In genomic region chr2:214601852-214602251, GRCh38 we compare ENCODE assay signal across 28 cellular contexts.
"Had no signal": no experiment of that assay in that cellular context is flagged by ENCODE, and none has a peak within 500 bp of the region (broad histone marks: within the 10 kb centered on the region; RNA-seq: fewer than 3 reads in every experiment).

No MANE protein-coding gene starts in this region.

- ATAC-seq: effector memory CD8-positive, alpha-beta T cell; esophagus mucosa; foreskin keratinocyte; gastrocnemius medialis; gastroesophageal sphincter; heart left ventricle; heart right ventricle had no signal

- H3K9me3 ChIP-seq: colonic mucosa, esophagus muscularis mucosa, esophagus squamous epithelium, gastrocnemius medialis, gastroesophageal sphincter, heart left ventricle, heart right ventricle had no signal

- H3K36me3 ChIP-seq: colonic mucosa, esophagus muscularis mucosa, esophagus squamous epithelium, gastrocnemius medialis, gastroesophageal sphincter, heart left ventricle, heart right ventricle had no signal

- H3K27ac ChIP-seq: colonic mucosa, coronary artery, dorsolateral prefrontal cortex, epithelial cell of prostate, esophagus muscularis mucosa, esophagus squamous epithelium, foreskin keratinocyte, gastrocnemius medialis, gastroesophageal sphincter, heart left ventricle, heart right ventricle had no signal

- H3K27me3 ChIP-seq: colonic mucosa, dorsolateral prefrontal cortex, esophagus muscularis mucosa, esophagus squamous epithelium, foreskin keratinocyte, gastrocnemius medialis, gastroesophageal sphincter, heart left ventricle, heart right ventricle had no signal

- DNase-seq: colonic mucosa; cortex of kidney; dermis blood vessel endothelial cell; dorsolateral prefrontal cortex; effector CD4-positive, alpha-beta T cell; effector CD8-positive, alpha-beta T cell; effector memory CD4-positive, alpha-beta T cell; effector memory CD8-positive, alpha-beta T cell; endodermal cell; erythroblast; esophagus squamous epithelium; foreskin fibroblast; foreskin keratinocyte; foreskin melanocyte; gastrocnemius medialis; glutamatergic neuron; head of caudate nucleus; heart left ventricle; heart right ventricle had no signal

- H3K4me3 ChIP-seq: colonic mucosa, coronary artery, dorsolateral prefrontal cortex, esophagus muscularis mucosa, esophagus squamous epithelium, gastrocnemius medialis, gastroesophageal sphincter, heart left ventricle, heart right ventricle had no signal

- FAIRE-seq: colon, endometrium, endothelial cell of umbilical vein, frontal cortex had no signal

- H3K4me1 ChIP-seq: colonic mucosa, esophagus muscularis mucosa, esophagus squamous epithelium, foreskin keratinocyte, gastrocnemius medialis, gastroesophageal sphincter, heart left ventricle, heart right ventricle had no signal
